Comparison of ENCODE assay signal across 26 cellular contexts in genomic region chr6:160952633-160953281, GRCh38. TPM values are rescaled to one million over a fixed set of nuclear protein-coding genes. Genes with fewer than 3 reads are reported as not detected.
A peak's percentile ranks its signal among the peaks of the same experiment; 100 is the strongest.
DNase-seq lines count a peak whose midpoint lies in the region; ATAC-seq and TF ChIP-seq lines count a peak whose summit lies in the region.
"Had no signal": no experiment of that assay in that cellular context is flagged by ENCODE, and none has a peak within 500 bp of the region (broad histone marks: within the 10 kb centered on the region; RNA-seq: fewer than 3 reads in every experiment).

No MANE protein-coding gene starts in this region.

- 76 to 79% methylated on average over 5 to 11 of the region's 11 CpGs for WGBS in endodermal cell (ENCODE audit: insufficient coverage in 1 of 2, insufficient read length in 1 of 2), 2 experiments
- 59 to 71% methylated on average over 11 of the region's 11 CpGs for WGBS in lung, 2 donors

- H3K9me3 Mint-ChIP-seq in endodermal cell: no peaks in the 10 kb centered on the region
- H3K9me3 Mint-ChIP-seq in activated CD4-positive, alpha-beta memory T cell treated with anti-CD3 and anti-CD28 coated beads, Interleukin-2, amount 10 ng/mL, durations not matched to agents 7 days and 5 days: no peaks in the 10 kb centered on the region
- H3K9me3 Mint-ChIP-seq: activated B cell treated with CpG ODN at 0.5 μM for 24 hours, HFFc6 had no signal

- H3K27me3 ChIP-seq in endodermal cell (ENCODE audit: control insufficient read depth, insufficient read depth, low read length, poor library complexity, severe bottlenecking): no peaks in the 10 kb centered on the region
- H3K27me3 ChIP-seq in lung (ENCODE audit: control insufficient read depth, insufficient read depth): no peaks in the 10 kb centered on the region
- H3K27me3 ChIP-seq: suprapubic skin had no signal

- H3K4me3 ChIP-seq in AG10803 (ENCODE audit: low read length): no peak overlapping the region
- no peak overlapping the region for H3K4me3 ChIP-seq in endodermal cell (ENCODE audit: low read length)
- H3K4me3 ChIP-seq in lung: no peak overlapping the region
- H3K4me3 ChIP-seq: A549, esophagus muscularis mucosa, spleen, suprapubic skin had no signal

- no peaks in the 10 kb centered on the region for H3K27me3 Mint-ChIP-seq in endodermal cell (ENCODE audit: insufficient read depth)
- peaks cover 23% of the 10 kb centered on the region for H3K27me3 Mint-ChIP-seq in activated CD4-positive, alpha-beta memory T cell treated with anti-CD3 and anti-CD28 coated beads, Interleukin-2, amount 10 ng/mL, durations not matched to agents 7 days and 5 days

- TF ChIP-seq CTCF in AG10803 (conservative IDR thresholded peaks at IDR 0.05; ENCODE audit: low read length): no peak
- TF ChIP-seq CTCF in endodermal cell (conservative IDR thresholded peaks at IDR 0.05): no peak
- no peak for TF ChIP-seq CTCF in lung (IDR thresholded peaks at IDR 0.05; ENCODE audit: control extremely low read depth, extremely low read depth)
- no peak for TF ChIP-seq CTCF in GM20000 (IDR thresholded peaks at IDR 0.05; ENCODE audit: extremely low read depth, missing control alignments)

- no peaks in the 10 kb centered on the region for H3K36me3 ChIP-seq in endodermal cell (ENCODE audit: control insufficient read depth, insufficient read depth, low read length)
- no peaks in the 10 kb centered on the region for H3K36me3 ChIP-seq in lung (ENCODE audit: control insufficient read depth in 2 of 2, insufficient read depth in 2 of 2, low read length in 2 of 2)
- H3K36me3 ChIP-seq: esophagus muscularis mucosa, spleen, suprapubic skin had no signal

- no peaks in the 10 kb centered on the region for H3K9me3 ChIP-seq in endodermal cell (ENCODE audit: control insufficient read depth, low read length)
- H3K9me3 ChIP-seq in lung (ENCODE audit: control insufficient read depth in 2 of 2, insufficient read depth in 1 of 2, low read length in 1 of 2): no peaks in the 10 kb centered on the region
- H3K9me3 ChIP-seq: A549, esophagus muscularis mucosa, spleen, suprapubic skin had no signal

- CTCF ChIA-PET in activated CD4-positive, alpha-beta memory T cell treated with anti-CD3 and anti-CD28 coated beads, Interleukin-2, amount 10 ng/mL, durations not matched to agents 7 days and 5 days (lab: Charles Lee): no interaction called here

- DNase-seq in AG10803 (ENCODE audit: low read depth) (peak; percentile 33), RPMI7951 (ENCODE audit: low read depth) (peak; percentile 19), endodermal cell (no peak), lung (ENCODE audit: low spot score) (peak; percentile 50), GM20000 (ENCODE audit: low spot score) (no peak)
- no peak for DNase-seq in activated naive CD4-positive, alpha-beta T cell treated with anti-CD3 and anti-CD28 coated beads, Interleukin-2, amount 50 U/mL, for 16 hours
- no peak for DNase-seq in activated CD4-positive, alpha-beta memory T cell treated with anti-CD3 and anti-CD28 coated beads, Interleukin-2, amount 10 ng/mL, durations not matched to agents 7 days and 5 days
- DNase-seq: activated B cell treated with CpG ODN at 0.5 μM for 24 hours; activated CD4-positive, alpha-beta T cell treated with anti-CD3 and anti-CD28 coated beads, Interleukin-2, amount 50 U/mL, for 48 hours; activated CD8-positive, alpha-beta memory T cell treated with anti-CD3 and anti-CD28 coated beads, Interleukin-2, amount 50 U/mL, for 48 hours; activated effector memory CD4-positive, alpha-beta T cell treated with Interleukin-2 at 50 U/mL for 16 hours; DMS53; effector memory CD4-positive, alpha-beta T cell; GDM1; HFFc6; naive B cell; NCI-H2171 treated with DMSO at 0.1 percent for 48 hours; NCI-H526; spleen; stimulated activated CD4-positive, alpha-beta T cell treated with anti-CD3 and anti-CD28 coated beads, Interleukin-2, amount 100 ng/mL, for 48 hours; stimulated activated naive B cell treated with anti-CD40 and anti-IgM and Interleukin-4, amounts not matched to agents 10 μg/mL and 1 μg/mL and 100 μg/mL, for 72 hours had no signal

- peaks cover 2% of the 10 kb centered on the region for H3K36me3 Mint-ChIP-seq in endodermal cell (ENCODE audit: low read depth)
- no peaks in the 10 kb centered on the region for H3K36me3 Mint-ChIP-seq in activated CD4-positive, alpha-beta memory T cell treated with anti-CD3 and anti-CD28 coated beads, Interleukin-2, amount 10 ng/mL, durations not matched to agents 7 days and 5 days (ENCODE audit: low read depth)
- H3K36me3 Mint-ChIP-seq: naive B cell; stimulated activated naive B cell treated with anti-CD40 and anti-IgM and Interleukin-4, amounts not matched to agents 10 μg/mL and 1 μg/mL and 100 μg/mL, for 72 hours had no signal

- H3K4me3 Mint-ChIP-seq in endodermal cell: no peak overlapping the region
- H3K4me3 Mint-ChIP-seq in activated CD4-positive, alpha-beta memory T cell treated with anti-CD3 and anti-CD28 coated beads, Interleukin-2, amount 10 ng/mL, durations not matched to agents 7 days and 5 days: no peak overlapping the region
- H3K4me3 Mint-ChIP-seq: activated B cell treated with CpG ODN at 0.5 μM for 24 hours; B cell; HFFc6; naive B cell; stimulated activated naive B cell treated with anti-CD40 and anti-IgM and Interleukin-4, amounts not matched to agents 10 μg/mL and 1 μg/mL and 100 μg/mL, for 72 hours had no signal

- no peak overlapping the region for H3K9ac ChIP-seq in endodermal cell (ENCODE audit: extremely low read depth, low read length, poor library complexity, severe bottlenecking)

- H3K27ac Mint-ChIP-seq in endodermal cell: no peak overlapping the region
- H3K27ac Mint-ChIP-seq in activated CD4-positive, alpha-beta memory T cell treated with anti-CD3 and anti-CD28 coated beads, Interleukin-2, amount 10 ng/mL, durations not matched to agents 7 days and 5 days: no peak overlapping the region
- H3K27ac Mint-ChIP-seq: activated B cell treated with CpG ODN at 0.5 μM for 24 hours; B cell; HFFc6; stimulated activated naive B cell treated with anti-CD40 and anti-IgM and Interleukin-4, amounts not matched to agents 10 μg/mL and 1 μg/mL and 100 μg/mL, for 72 hours had no signal

- POLR2A ChIA-PET in activated CD4-positive, alpha-beta memory T cell treated with anti-CD3 and anti-CD28 coated beads, Interleukin-2, amount 10 ng/mL, durations not matched to agents 7 days and 5 days (lab: Charles Lee): no interaction called here

- H3K4me1 ChIP-seq in endodermal cell (ENCODE audit: control insufficient read depth, insufficient read depth, low read length): no peaks in the 10 kb centered on the region
- peaks cover 3 to 4% of the 10 kb centered on the region in 2 donors for H3K4me1 ChIP-seq in lung (ENCODE audit: control insufficient read depth in 2 of 2, insufficient read depth in 2 of 2, low read length in 2 of 2)
- H3K4me1 ChIP-seq: A549, spleen had no signal

- peaks cover 33% of the 10 kb centered on the region for H3K4me1 Mint-ChIP-seq in endodermal cell
- H3K4me1 Mint-ChIP-seq in activated CD4-positive, alpha-beta memory T cell treated with anti-CD3 and anti-CD28 coated beads, Interleukin-2, amount 10 ng/mL, durations not matched to agents 7 days and 5 days: no peaks in the 10 kb centered on the region
- H3K4me1 Mint-ChIP-seq: activated B cell treated with CpG ODN at 0.5 μM for 24 hours; B cell; naive B cell; stimulated activated naive B cell treated with anti-CD40 and anti-IgM and Interleukin-4, amounts not matched to agents 10 μg/mL and 1 μg/mL and 100 μg/mL, for 72 hours had no signal

- no peak for ATAC-seq in lung (ENCODE audit: insufficient read depth, low FRiP score)
- no peak for ATAC-seq in GM21717 (IDR thresholded peaks at IDR 0.05; ENCODE audit: unreplicated experiment)
- ATAC-seq: A549; stimulated activated naive B cell treated with anti-CD40 and anti-IgM and Interleukin-4, amounts not matched to agents 10 μg/mL and 1 μg/mL and 100 μg/mL, for 72 hours had no signal

- H3K27ac ChIP-seq in endodermal cell (ENCODE audit: low read depth, low read length) (peak overlapping the region; percentile 66), lung (ENCODE audit: low read depth in 1 of 2, low read length in 1 of 2) (no peak overlapping the region)
- H3K27ac ChIP-seq: A549, esophagus muscularis mucosa, spleen, suprapubic skin had no signal

RNA-seq across cellular contexts. Expression of gene MAP3K4, which starts 38.8 kb away (rescaled TPM):
- total RNA-seq in RPMI7951 (2014; rRNA removed; shearing (Covaris generic)): 17.0 and 17.5 TPM in 2 replicates
- total RNA-seq in endodermal cell (100 to 1,000 TPM in 1 of 2 donors, 10 to 100 TPM in 1; 82.8 to 105 TPM), lung (10 to 100 TPM; 48.9 to 56.8 TPM)
- polyA plus RNA-seq in endodermal cell (2013, experiment 1 of 2): 33.1 TPM
- polyA plus RNA-seq in endodermal cell (2013, experiment 2 of 2): 31.5 TPM
- 10 to 100 TPM in 1 of 2 donors, 1 to 10 TPM in 1; 8.6 to 10.9 TPM for polyA plus RNA-seq in lung
- 10 to 100 TPM; 40.0 to 50.6 TPM for total RNA-seq in activated CD4-positive, alpha-beta memory T cell treated with anti-CD3 and anti-CD28 coated beads, Interleukin-2, amount 10 ng/mL, durations not matched to agents 7 days and 5 days

Comparison
In these comparisons a context has a peak if more than half of its experiments do, and no peak if none do; other contexts are left out.
1. DNase-seq: peak in AG10803 (single experiment), RPMI7951 (single experiment) and lung (single experiment); none in endodermal cell (single experiment), activated naive CD4-positive, alpha-beta T cell treated with anti-CD3 and anti-CD28 coated beads, Interleukin-2, amount 50 U/mL, for 16 hours (single experiment), GM20000 (single experiment) and activated CD4-positive, alpha-beta memory T cell treated with anti-CD3 and anti-CD28 coated beads, Interleukin-2, amount 10 ng/mL, durations not matched to agents 7 days and 5 days (single experiment).